In the genomic region with DNA sequence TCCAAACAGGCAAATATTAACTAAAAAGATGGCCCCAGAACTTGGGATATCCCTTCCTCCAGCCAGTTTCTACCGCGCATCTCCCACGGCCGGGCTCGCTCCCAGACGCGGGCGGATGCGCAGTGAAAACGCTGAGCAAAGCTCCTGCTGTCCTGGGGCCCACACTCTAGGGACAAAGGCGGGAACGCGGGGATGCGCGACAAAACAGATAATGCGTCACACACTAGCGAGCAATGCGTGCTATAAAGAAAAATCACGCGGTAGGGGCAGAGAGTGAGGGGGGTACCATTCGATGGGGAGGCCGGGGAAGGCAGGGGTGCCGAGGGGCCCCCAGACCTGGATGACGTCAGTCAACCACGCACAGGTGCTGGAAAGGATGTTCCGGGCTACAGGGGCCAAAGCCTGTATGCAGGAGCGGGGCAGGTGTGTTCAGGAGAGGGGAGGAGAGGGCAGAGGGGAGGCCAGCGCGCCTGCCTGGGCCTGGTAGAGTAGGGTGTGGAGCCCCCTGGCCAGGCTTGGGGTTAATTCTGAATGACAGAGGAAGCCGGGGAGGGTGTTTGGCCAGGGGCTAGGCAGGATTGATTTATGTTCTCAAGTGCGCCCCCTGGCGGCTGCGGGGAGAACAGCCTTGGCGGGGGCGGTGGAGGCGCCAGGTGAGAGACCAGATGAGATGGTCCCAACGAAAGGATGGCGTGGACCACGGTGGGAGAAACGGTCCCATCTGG, we compare ENCODE assay signal across 9 cellular contexts. TPM values are rescaled to one million over a fixed set of nuclear protein-coding genes. Genes with fewer than 3 reads are reported as not detected.
A peak's percentile ranks its signal among the peaks of the same experiment; 100 is the strongest.
DNase-seq lines count a peak whose midpoint lies in the region; ATAC-seq, FAIRE-seq and TF ChIP-seq lines count a peak whose summit lies in the region.
"Had no signal": no experiment of that assay in that cellular context is flagged by ENCODE, and none has a peak within 500 bp of the region (broad histone marks: within the 10 kb centered on the region; RNA-seq: fewer than 3 reads in every experiment).

No MANE protein-coding gene starts in this region.

- peaks cover 18% of the 10 kb centered on the region for H3K27me3 Mint-ChIP-seq in astrocyte (ENCODE audit: low read depth, unreplicated experiment)

- CTCF ChIA-PET in HepG2 (lab: Yijun Ruan, JAX; ENCODE audit: low intra/inter-chr PET ratio, low total read pairs), result interaction anchor here (2.0 to 4.4 kb wide), 2 partner anchors 25 to 138 kb away, joined by 4 to 25 read pairs; no protein-coding TSS in a partner anchor

- no peaks in the 10 kb centered on the region for H3K36me3 Mint-ChIP-seq in astrocyte (ENCODE audit: low read depth, unreplicated experiment)

- no peak overlapping the region for H2AFZ ChIP-seq in astrocyte (ENCODE audit: low read depth, low read length)
- H2AFZ ChIP-seq in HepG2 (ENCODE audit: low read length), result no peak overlapping the region

- H3K9me3 ChIP-seq in astrocyte (ENCODE audit: insufficient read depth, low read depth, low read length) (no peaks in the 10 kb centered on the region), HepG2 (ENCODE audit: low read length) (no peaks in the 10 kb centered on the region)

- H3K27ac Mint-ChIP-seq in astrocyte (ENCODE audit: unreplicated experiment), result no peak overlapping the region

- no TSS peak for BruUV-seq in HepG2 (replicated peaks; lab: Mats Ljungman, UMichigan)

- peaks cover 29% of the 10 kb centered on the region for H3K27me3 ChIP-seq in astrocyte (ENCODE audit: insufficient read depth, low read length)
- H3K27me3 ChIP-seq in HepG2 (ENCODE audit: control insufficient read depth in 1 of 2, insufficient read depth in 2 of 2, low read length in 2 of 2), result peaks cover 0 to 30% of the 10 kb centered on the region in 2 experiments; a peak in 3 of 5 replicates

- H3K27ac ChIP-seq in astrocyte (ENCODE audit: low read depth, low read length), result no peak overlapping the region
- no peak overlapping the region for H3K27ac ChIP-seq in HepG2 (ENCODE audit: extremely low read length, insufficient read depth, low read length)

- no peak for TF ChIP-seq EP300 in HepG2 (IDR thresholded peaks at IDR 0.05; ENCODE audit: low read depth in 2 of 2, low read length in 2 of 2)
- no peak for TF ChIP-seq EP300 in HepG2 (CRISPR knock-in tag; IDR thresholded peaks at IDR 0.05; ENCODE audit: borderline replicate concordance)

- no peaks in the 10 kb centered on the region for H3K4me1 Mint-ChIP-seq in astrocyte (ENCODE audit: low read depth, unreplicated experiment)

- intact Hi-C loops in HepG2 (cut with micrococcal nuclease; ENCODE audit: unreplicated experiment), result loop anchor here (5.0 kb wide), 1 partner anchor 73 kb away; no protein-coding TSS in a partner anchor

- H3K9me3 Mint-ChIP-seq in astrocyte (ENCODE audit: unreplicated experiment), result no peaks in the 10 kb centered on the region

- POLR2A ChIA-PET in HepG2 (lab: Yijun Ruan, JAX), result no interaction called here

- no peak for FAIRE-seq in astrocyte (lab: Jason Lieb, UNC)
- FAIRE-seq in HepG2 (lab: Jason Lieb, UNC), result no peak
- FAIRE-seq: TTC549 had no signal

- H3K4me1 ChIP-seq in astrocyte (ENCODE audit: insufficient read depth, low read length), result no peaks in the 10 kb centered on the region
- H3K4me1 ChIP-seq in HepG2 (ENCODE audit: insufficient read depth, low read length), result peaks cover 15% of the 10 kb centered on the region

- no peak overlapping the region for H3K4me3 ChIP-seq in astrocyte (ENCODE audit: insufficient read depth, low read depth, low read length)
- no peak overlapping the region for H3K4me3 ChIP-seq in HepG2 (replicated peaks in 1 of 3; ENCODE audit: insufficient read depth in 1 of 3, low read depth in 2 of 3, low read length in 3 of 3)

- no peaks in the 10 kb centered on the region for H3K36me3 ChIP-seq in astrocyte (ENCODE audit: insufficient read depth, low read length)
- H3K36me3 ChIP-seq in HepG2 (replicated peaks in 1 of 2; ENCODE audit: control insufficient read depth in 1 of 2, insufficient read depth in 2 of 2, low read length in 2 of 2), result no peaks in the 10 kb centered on the region

- in situ Hi-C loops in HepG2 (cut with HindIII; ENCODE audit: extremely low pct_ligation_motif_present, low pct_unique_long_range_greater_than_20kb), result no loop called here

- ATAC-seq in GM19468 (IDR thresholded peaks at IDR 0.05; ENCODE audit: extremely low read depth, unreplicated experiment) (peak; percentile 53), HepG2 (peak; percentile 79), GM21717 (IDR thresholded peaks at IDR 0.05; ENCODE audit: unreplicated experiment) (no peak)

- H3K4me2 ChIP-seq in astrocyte (ENCODE audit: low read length), result no peak overlapping the region
- no peak overlapping the region for H3K4me2 ChIP-seq in HepG2 (ENCODE audit: low read depth, low read length)

- no peaks in the 10 kb centered on the region for H3K79me2 ChIP-seq in astrocyte (ENCODE audit: insufficient read depth, low read length)
- H3K79me2 ChIP-seq in HepG2 (ENCODE audit: insufficient read depth, low read length), result no peaks in the 10 kb centered on the region

- DNase-seq in T-helper 2 cell (peak; percentile 48 to 64 (median 60)), astrocyte (ENCODE audit: low read depth) (no peak), HepG2 (ENCODE audit: low spot score) (peak; percentile 40), SIG-M5 (lab: John Stamatoyannopoulos, UW) (no peak), NCI-H1436 treated with DMSO at 0.1 percent for 48 hours (lab: John Stamatoyannopoulos, UW) (no peak)
- peak; percentile 62 to 67 for DNase-seq in stimulated activated CD8-positive, alpha-beta memory T cell treated with anti-CD3 and anti-CD28 coated beads, Interleukin-2, amount 100 ng/mL, for 48 hours (ENCODE audit: low read depth in 2 of 2)

- H4K20me1 ChIP-seq in astrocyte (ENCODE audit: insufficient read depth, low read length) (no peaks in the 10 kb centered on the region), HepG2 (ENCODE audit: insufficient read depth, low read length) (no peaks in the 10 kb centered on the region)

- no peak overlapping the region for H3K9ac ChIP-seq in astrocyte (ENCODE audit: low read length)
- H3K9ac ChIP-seq in HepG2 (ENCODE audit: insufficient read depth, low read depth, low read length), result no peak overlapping the region

- TF ChIP-seq POLR2A in HepG2 (IDR thresholded peaks at IDR 0.05; ENCODE audit: insufficient read depth in 1 of 2, low read depth in 2 of 2, low read length in 2 of 2), result no peak

- 76% methylated on average over 40 of the region's 40 CpGs for WGBS in HepG2 (ENCODE audit: low lambda C conversion rate)

- TF ChIP-seq CTCF in astrocyte (IDR thresholded peaks at IDR 0.05; ENCODE audit: insufficient read depth, low read depth, low read length) (peak; percentile 60), HepG2 (CRISPR knock-in tag; IDR thresholded peaks at IDR 0.05) (peak; percentile 80)

- TF ChIP-seq RAD21 in HepG2 (CRISPR knock-in tag; IDR thresholded peaks at IDR 0.05), result no peak

- no peak overlapping the region for H3K4me3 Mint-ChIP-seq in astrocyte (ENCODE audit: unreplicated experiment)

TF ChIP-seq in HepG2, 621 proteins besides CTCF, POLR2A, EP300 and RAD21 (continues in another document):
- no peak for TF ChIP-seq ZNF232 (CRISPR knock-in tag; IDR thresholded peaks at IDR 0.05; ENCODE audit: borderline replicate concordance)
- no peak for TF ChIP-seq ZNF12 (CRISPR knock-in tag; IDR thresholded peaks at IDR 0.05)
- TF ChIP-seq ZKSCAN1 (IDR thresholded peaks at IDR 0.05; ENCODE audit: low read length), result no peak
- no peak for TF ChIP-seq ZNF75D (CRISPR knock-in tag; IDR thresholded peaks at IDR 0.05; ENCODE audit: borderline replicate concordance)
- TF ChIP-seq HMGA1 (CRISPR knock-in tag; conservative IDR thresholded peaks at IDR 0.05), result no peak
- TF ChIP-seq, protein P1, sequence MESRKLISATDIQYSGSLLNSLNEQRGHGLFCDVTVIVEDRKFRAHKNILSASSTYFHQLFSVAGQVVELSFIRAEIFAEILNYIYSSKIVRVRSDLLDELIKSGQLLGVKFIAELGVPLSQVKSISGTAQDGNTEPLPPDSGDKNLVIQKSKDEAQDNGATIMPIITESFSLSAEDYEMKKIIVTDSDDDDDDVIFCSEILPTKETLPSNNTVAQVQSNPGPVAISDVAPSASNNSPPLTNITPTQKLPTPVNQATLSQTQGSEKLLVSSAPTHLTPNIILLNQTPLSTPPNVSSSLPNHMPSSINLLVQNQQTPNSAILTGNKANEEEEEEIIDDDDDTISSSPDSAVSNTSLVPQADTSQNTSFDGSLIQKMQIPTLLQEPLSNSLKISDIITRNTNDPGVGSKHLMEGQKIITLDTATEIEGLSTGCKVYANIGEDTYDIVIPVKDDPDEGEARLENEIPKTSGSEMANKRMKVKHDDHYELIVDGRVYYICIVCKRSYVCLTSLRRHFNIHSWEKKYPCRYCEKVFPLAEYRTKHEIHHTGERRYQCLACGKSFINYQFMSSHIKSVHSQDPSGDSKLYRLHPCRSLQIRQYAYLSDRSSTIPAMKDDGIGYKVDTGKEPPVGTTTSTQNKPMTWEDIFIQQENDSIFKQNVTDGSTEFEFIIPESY (CRISPR knock-in tag; IDR thresholded peaks at IDR 0.05), result peak; percentile 97
- no peak for TF ChIP-seq NR2F1 (CRISPR knock-in tag; IDR thresholded peaks at IDR 0.05)
- TF ChIP-seq ZNF343 (CRISPR knock-in tag; IDR thresholded peaks at IDR 0.05), result no peak

RNA-seq across cellular contexts. Expression of gene ITM2C, which starts 14.9 kb away (rescaled TPM):
- total RNA-seq in astrocyte (458 and 582 TPM in 2 replicates), HepG2 (2016; rRNA removed; fragmentation: Illumina TruSeq; extraction: Trizol) (40.7 and 70.5 TPM in 2 replicates)
- total RNA-seq in HepG2 (2016; cell fraction: cytosol; rRNA removed; fragmentation: Illumina TruSeq; extraction: Trizol; ENCODE audit: low read depth), result 13.6 and 14.1 TPM in 2 replicates
- 40.7 and 74.0 TPM in 2 replicates for total RNA-seq in HepG2 (2016; cell fraction: insoluble cytoplasmic fraction; rRNA removed; fragmentation: Illumina TruSeq; extraction: Trizol)
- total RNA-seq in HepG2 (2016; cell fraction: membrane; rRNA removed; fragmentation: Illumina TruSeq; extraction: Trizol), result 30.7 and 33.5 TPM in 2 replicates
- total RNA-seq in HepG2 (2016; cell fraction: nucleus; rRNA removed; fragmentation: Illumina TruSeq; extraction: Trizol), result 49.2 and 56.2 TPM in 2 replicates
- 270 and 321 TPM in 2 replicates for polyA plus RNA-seq in HepG2 (2011; rRNA removed)
- 356 TPM in 2 replicates for polyA plus RNA-seq in HepG2 (2011; cell fraction: cytosol; rRNA removed)
- polyA plus RNA-seq in HepG2 (2011; cell fraction: nucleus; rRNA removed), result 111 and 119 TPM in 2 replicates
- polyA plus RNA-seq in HepG2 (2012), result 124 and 196 TPM in 2 replicates
- polyA plus RNA-seq in HepG2 (2016; cell fraction: cytosol; fragmentation: Illumina TruSeq; extraction: Trizol; ENCODE audit: low read depth), result 18.9 and 24.2 TPM in 2 replicates
- polyA plus RNA-seq in HepG2 (2016; cell fraction: insoluble cytoplasmic fraction; fragmentation: Illumina TruSeq; extraction: Trizol; ENCODE audit: low read depth), result 53.1 and 56.4 TPM in 2 replicates
- 32.9 and 35.3 TPM in 2 replicates for polyA plus RNA-seq in HepG2 (2016; cell fraction: membrane; fragmentation: Illumina TruSeq; extraction: Trizol; ENCODE audit: low read depth)
- polyA plus RNA-seq in HepG2 (2016; cell fraction: nucleus; fragmentation: Illumina TruSeq; extraction: Trizol; ENCODE audit: insufficient read depth, low read depth), result 111 and 121 TPM in 2 replicates
- 108 and 408 TPM in 2 replicates for polyA minus RNA-seq in HepG2 (2011; rRNA and poly(A)+ RNA removed; ENCODE audit: low replicate concordance)
- polyA minus RNA-seq in HepG2 (2011; cell fraction: cytosol; rRNA and poly(A)+ RNA removed), result 84.7 and 140 TPM in 2 replicates
- polyA minus RNA-seq in HepG2 (2011; cell fraction: nucleus; rRNA and poly(A)+ RNA removed), result 20.1 and 24.2 TPM in 2 replicates

Comparison
In these comparisons a context has a peak if more than half of its experiments do, and no peak if none do; other contexts are left out.
1. DNase-seq: peak in T-helper 2 cell (5 of 5), HepG2 (single experiment) and stimulated activated CD8-positive, alpha-beta memory T cell treated with anti-CD3 and anti-CD28 coated beads, Interleukin-2, amount 100 ng/mL, for 48 hours (2 of 2); none in astrocyte (single experiment), SIG-M5 (single experiment) and NCI-H1436 treated with DMSO at 0.1 percent for 48 hours (single experiment).